12 cellular contexts compared by ENCODE assay signal in the genomic region with DNA sequence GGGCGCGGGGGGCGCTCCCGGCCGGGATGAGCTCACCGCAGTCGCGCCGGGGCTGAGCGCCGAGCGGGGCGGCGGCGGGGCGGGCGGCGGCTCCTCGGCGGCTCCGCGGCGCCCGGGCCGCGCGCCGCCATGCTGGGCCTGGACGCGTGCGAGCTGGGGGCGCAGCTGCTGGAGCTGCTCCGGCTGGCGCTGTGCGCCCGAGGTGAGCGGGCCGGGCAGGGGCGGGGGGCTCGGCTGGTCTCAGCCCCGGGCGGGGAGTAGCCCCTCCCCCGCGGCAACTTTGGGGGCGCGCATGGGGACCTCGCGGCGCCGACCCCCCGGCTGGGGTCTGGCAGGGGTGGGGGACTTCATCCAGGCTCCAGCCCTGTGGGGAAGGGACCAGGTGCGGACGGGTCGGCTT. TPM values are rescaled to one million over a fixed set of nuclear protein-coding genes. Genes with fewer than 3 reads are reported as not detected.
A peak's percentile ranks its signal among the peaks of the same experiment; 100 is the strongest.
DNase-seq lines count a peak whose midpoint lies in the region; ATAC-seq and TF ChIP-seq lines count a peak whose summit lies in the region.
"Had no signal": no experiment of that assay in that cellular context is flagged by ENCODE, and none has a peak within 500 bp of the region (broad histone marks: within the 10 kb centered on the region; RNA-seq: fewer than 3 reads in every experiment).

TSS of gene ARHGDIG (plus strand) at position 40 of the 400 bp plus-strand sequence. CDS start at position 130, 90 bp downstream.

- DNase-seq in heart right ventricle = no peak
- no peak for DNase-seq in Right ventricle myocardium inferior (ENCODE audit: missing footprints)
- DNase-seq in brain microvascular endothelial cell = no peak
- DNase-seq in memory B cell (ENCODE audit: low spot score in 2 of 2) = no peak
- no peak for DNase-seq in vagina (ENCODE audit: extremely low spot score in 2 of 2)
- DNase-seq in T-helper 2 cell = no peak
- DNase-seq: activated gamma-delta T cell treated with Interleukin-2 at 50 U/mL for 16 hours, COR-L47, NCI-H187 treated with DMSO at 0.1 percent for 48 hours, T1000 had no signal

- no peak for TF ChIP-seq CTCF in heart right ventricle (IDR thresholded peaks at IDR 0.05)
- TF ChIP-seq CTCF in brain microvascular endothelial cell (IDR thresholded peaks at IDR 0.05; ENCODE audit: low read depth, low read length, missing control alignments) = no peak
- TF ChIP-seq CTCF in vagina (IDR thresholded peaks at IDR 0.05) = no peak

- H3K36me3 ChIP-seq in heart right ventricle (no peaks in the 10 kb centered on the region), brain microvascular endothelial cell (replicated peaks) (no peaks in the 10 kb centered on the region), vagina (no peaks in the 10 kb centered on the region)

- H3K9me3 ChIP-seq in heart right ventricle = no peaks in the 10 kb centered on the region
- no peaks in the 10 kb centered on the region for H3K9me3 ChIP-seq in vagina

- WGBS in heart right ventricle, 2 donors = 0 to 1% methylated on average over 17 to 54 of the region's 54 CpGs

- no peaks in the 10 kb centered on the region for H3K36me3 Mint-ChIP-seq in memory B cell

- TF ChIP-seq POLR2A in vagina (IDR thresholded peaks at IDR 0.05) = no peak

- no peak within 1 kb of the TSS for H3K4me3 Mint-ChIP-seq in memory B cell

- peaks cover 5% of the 10 kb centered on the region for H3K4me1 Mint-ChIP-seq in memory B cell

- peak within 1 kb of the TSS; percentile 10 to 53 (median 48) for H3K4me3 ChIP-seq in heart right ventricle
- H3K4me3 ChIP-seq in brain microvascular endothelial cell (ENCODE audit: low read depth, low read length) = peak within 1 kb of the TSS; percentile 1
- peak within 1 kb of the TSS; percentile 17 to 41 for H3K4me3 ChIP-seq in vagina

- H3K4me1 ChIP-seq in heart right ventricle (peaks cover 0 to 28% (median 16%) of the 10 kb centered on the region in 9 donors), vagina (peaks cover 22% of the 10 kb centered on the region)

- H3K27me3 ChIP-seq in heart right ventricle (peaks cover 0 to 51% (median 17%) of the 10 kb centered on the region in 7 donors), brain microvascular endothelial cell (replicated peaks) (peaks cover 13% of the 10 kb centered on the region), vagina (no peaks in the 10 kb centered on the region)

- intact Hi-C loops in heart right ventricle (cut with DNase I) = no loop called here
- intact Hi-C loops in Right ventricle myocardium inferior (cut with DNase I) = no loop called here
- intact Hi-C loops in vagina (cut with DNase I) = no loop called here

- ATAC-seq in heart right ventricle = peak in 2 of 8 donors; percentile 6 to 12
- ATAC-seq in Right ventricle myocardium inferior = no peak
- peak; percentile 26 for ATAC-seq in memory B cell (ENCODE audit: low read depth)
- no peak for ATAC-seq in GM21825 (IDR thresholded peaks at IDR 0.05; ENCODE audit: unreplicated experiment)
- no peak for ATAC-seq in GM21526 (IDR thresholded peaks at IDR 0.05; ENCODE audit: low FRiP score, unreplicated experiment)

- H3K27ac Mint-ChIP-seq in memory B cell = no peak within 1 kb of the TSS

- no peak within 1 kb of the TSS for H3K27ac ChIP-seq in heart right ventricle
- H3K27ac ChIP-seq in brain microvascular endothelial cell = no peak within 1 kb of the TSS
- no peak within 1 kb of the TSS for H3K27ac ChIP-seq in vagina

- H3K9me3 Mint-ChIP-seq in memory B cell = no peaks in the 10 kb centered on the region

- peaks cover 16% of the 10 kb centered on the region for H3K27me3 Mint-ChIP-seq in memory B cell

- in situ Hi-C loops in brain microvascular endothelial cell (cut with HindIII; ENCODE audit: low pct_ligation_motif_present, low sequenced_read_pairs) = no loop called here

RNA-seq across cellular contexts. Expression of gene ARHGDIG, which starts in this region (rescaled TPM):
- 10 to 100 TPM in 4 of 10 donors, 1 to 10 TPM in 6; 4.8 to 16.9 (median 9.1) TPM for total RNA-seq in heart right ventricle
- 10 to 100 TPM in 1 of 2 donors, under 1 TPM in 1; 0.17 to 10.7 TPM for polyA plus RNA-seq in heart right ventricle
- 9.3 TPM for total RNA-seq in Right ventricle myocardium inferior
- total RNA-seq in vagina = not detected
